In the genomic region with DNA sequence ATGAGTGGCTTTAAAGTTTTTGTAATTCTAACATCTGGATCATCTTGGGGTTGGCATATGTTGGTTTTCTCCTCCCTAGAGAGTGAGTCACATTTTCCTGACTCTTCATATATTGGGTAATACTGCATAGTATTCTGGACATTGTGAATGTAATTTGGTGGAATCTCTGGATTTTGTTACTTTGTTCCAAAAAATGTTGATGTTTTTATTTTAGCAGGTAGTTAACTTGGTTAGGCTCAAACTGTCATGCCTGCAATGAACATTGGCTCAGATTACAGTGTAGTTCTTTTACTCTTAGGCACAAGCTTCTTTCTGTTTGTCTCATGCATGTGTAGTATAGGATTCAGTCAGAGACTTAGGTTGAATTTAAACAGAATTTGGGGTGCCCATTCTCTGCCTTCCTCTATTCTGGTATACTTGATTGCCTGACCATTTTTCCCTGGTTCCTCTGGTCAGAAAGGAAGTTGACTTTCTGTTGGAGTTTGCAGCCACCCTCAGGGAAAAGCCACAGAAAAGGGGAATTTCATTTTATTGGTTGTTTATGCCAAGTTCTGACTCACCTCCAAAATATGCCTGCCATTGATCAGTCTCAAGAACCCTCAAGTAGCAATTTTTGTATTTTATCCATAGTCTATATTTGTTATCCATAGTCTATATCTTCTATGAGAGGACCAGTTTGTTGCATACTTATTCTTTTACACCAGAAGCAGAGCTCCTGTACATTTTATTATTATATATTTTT, we compare ENCODE assay signal across 14 cellular contexts.
DNase-seq lines count a peak whose midpoint lies in the region; ATAC-seq and TF ChIP-seq lines count a peak whose summit lies in the region.
"Had no signal": no experiment of that assay in that cellular context is flagged by ENCODE, and none has a peak within 500 bp of the region (broad histone marks: within the 10 kb centered on the region; RNA-seq: fewer than 3 reads in every experiment).

No MANE protein-coding gene starts in this region.

- H3K4me3 ChIP-seq in epithelial cell of esophagus (ENCODE audit: low read length) (no peak overlapping the region), coronary artery (no peak overlapping the region)

- H3K36me3 Mint-ChIP-seq in stimulated activated naive B cell treated with anti-CD40 and anti-IgM and Interleukin-4, amounts not matched to agents 10 μg/mL and 1 μg/mL and 100 μg/mL, for 72 hours: peaks cover 37 to 58% of the 10 kb centered on the region in 2 donors

- H3K4me1 Mint-ChIP-seq in stimulated activated naive B cell treated with anti-CD40 and anti-IgM and Interleukin-4, amounts not matched to agents 10 μg/mL and 1 μg/mL and 100 μg/mL, for 72 hours: peaks cover 17 to 34% of the 10 kb centered on the region in 2 donors

- DNase-seq in SIG-M5 treated with dmso at 0.1 percent for 504 hours (lab: John Stamatoyannopoulos, UW; ENCODE audit: unreplicated experiment) (peak; percentile 35), SIG-M5 (lab: John Stamatoyannopoulos, UW) (no peak), NCI-H446 treated with DMSO at 0.1 percent for 48 hours (lab: John Stamatoyannopoulos, UW) (peak; percentile 19), epithelial cell of esophagus (ENCODE audit: low read depth) (peak; percentile 63), coronary artery (ENCODE audit: low spot score) (no peak), DMS114 treated with DMSO at 0.1 percent for 48 hours (lab: John Stamatoyannopoulos, UW; ENCODE audit: unreplicated experiment) (no peak)
- DNase-seq in stimulated activated naive B cell treated with anti-CD40 and anti-IgM and Interleukin-4, amounts not matched to agents 10 μg/mL and 1 μg/mL and 100 μg/mL, for 72 hours: no peak
- no peak for DNase-seq in stimulated activated naive CD4-positive, alpha-beta T cell (lab: John Stamatoyannopoulos, UW)
- DNase-seq: 8988T; effector CD8-positive, alpha-beta T cell; H7; NCI-H345; retina had no signal

- ATAC-seq in stimulated activated naive B cell treated with anti-CD40 and anti-IgM and Interleukin-4, amounts not matched to agents 10 μg/mL and 1 μg/mL and 100 μg/mL, for 72 hours (replicated peaks): peak; percentile 59 to 84

- H3K27me3 Mint-ChIP-seq in stimulated activated naive B cell treated with anti-CD40 and anti-IgM and Interleukin-4, amounts not matched to agents 10 μg/mL and 1 μg/mL and 100 μg/mL, for 72 hours: no peaks in the 10 kb centered on the region

- no peaks in the 10 kb centered on the region for H3K9me3 Mint-ChIP-seq in stimulated activated naive B cell treated with anti-CD40 and anti-IgM and Interleukin-4, amounts not matched to agents 10 μg/mL and 1 μg/mL and 100 μg/mL, for 72 hours

- no peak overlapping the region for H3K27ac ChIP-seq in coronary artery

- H3K27ac Mint-ChIP-seq in stimulated activated naive B cell treated with anti-CD40 and anti-IgM and Interleukin-4, amounts not matched to agents 10 μg/mL and 1 μg/mL and 100 μg/mL, for 72 hours: peak overlapping the region; percentile 56
- H3K27ac Mint-ChIP-seq: T-helper 2 cell treated with Interferon-gamma antibody and Interleukin-4, amounts not matched to agents 5 μg/mL and 100 μg/mL, for 36 hours had no signal

- H3K4me3 Mint-ChIP-seq in stimulated activated naive B cell treated with anti-CD40 and anti-IgM and Interleukin-4, amounts not matched to agents 10 μg/mL and 1 μg/mL and 100 μg/mL, for 72 hours: no peak overlapping the region
- H3K4me3 Mint-ChIP-seq: T-helper 2 cell treated with Interferon-gamma antibody and Interleukin-4, amounts not matched to agents 5 μg/mL and 100 μg/mL, for 36 hours had no signal

- TF ChIP-seq CTCF in epithelial cell of esophagus (IDR thresholded peaks at IDR 0.05; ENCODE audit: insufficient read depth, low read depth, low read length, missing control alignments) (no peak), coronary artery (IDR thresholded peaks at IDR 0.05) (no peak)

Comparison
In these comparisons a context has a peak if more than half of its experiments do, and no peak if none do; other contexts are left out.
1. DNase-seq: peak in SIG-M5 treated with dmso at 0.1 percent for 504 hours (single experiment), NCI-H446 treated with DMSO at 0.1 percent for 48 hours (single experiment) and epithelial cell of esophagus (single experiment); none in SIG-M5 (single experiment), stimulated activated naive B cell treated with anti-CD40 and anti-IgM and Interleukin-4, amounts not matched to agents 10 μg/mL and 1 μg/mL and 100 μg/mL, for 72 hours (single experiment), coronary artery (single experiment), DMS114 treated with DMSO at 0.1 percent for 48 hours (single experiment) and stimulated activated naive CD4-positive, alpha-beta T cell (0 of 6).